Comparison of ENCODE assay signal across 1 cellular context in the genomic region with DNA sequence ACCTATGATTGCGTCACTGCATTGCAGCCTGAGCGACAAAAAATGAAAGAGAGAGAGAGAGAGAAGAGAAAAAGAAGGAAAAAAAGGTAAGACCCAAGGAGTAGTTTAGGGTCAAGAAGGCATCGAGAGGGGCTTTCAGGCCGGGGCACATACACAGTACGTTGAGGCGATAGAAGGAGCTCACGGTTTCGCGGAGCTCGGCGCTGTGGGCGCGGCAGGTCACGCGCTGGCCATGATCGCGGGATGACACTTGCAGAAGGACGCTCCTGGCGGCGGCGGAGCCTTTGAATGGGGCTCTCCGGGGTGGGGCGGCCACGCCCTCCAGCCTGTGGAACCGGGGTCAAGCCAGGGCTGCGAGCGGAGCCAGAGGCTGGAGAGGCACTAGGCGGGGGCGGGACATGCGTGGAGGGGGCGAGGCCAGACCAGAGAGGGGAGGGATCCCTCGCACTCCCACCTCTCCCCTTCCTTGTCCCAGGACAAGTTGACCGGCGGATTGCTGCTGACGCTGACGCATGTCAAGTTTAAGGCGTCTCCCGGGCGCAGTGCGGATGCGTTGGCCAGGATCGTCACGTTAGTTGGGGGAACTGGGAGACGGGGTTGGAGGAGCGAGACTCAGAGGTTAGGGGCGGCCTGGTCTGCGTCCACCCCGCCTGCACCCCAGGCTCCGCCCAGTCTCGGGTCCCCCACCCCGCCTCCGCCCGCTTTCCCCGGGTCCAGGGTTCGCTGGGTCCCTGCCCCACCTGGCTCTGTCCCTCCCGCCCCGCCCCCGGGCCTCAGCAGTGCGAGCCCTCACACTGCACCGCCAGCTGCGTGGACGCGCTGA.
TF ChIP-seq lines count a peak whose summit lies in the region.

No MANE protein-coding gene starts in this region.

TF ChIP-seq in GM12878, 131 proteins besides CTCF, POLR2A, EP300 and RAD21:
- TF ChIP-seq RBBP5 (conservative IDR thresholded peaks at IDR 0.05): no peak
- no peak for TF ChIP-seq ZNF207 (IDR thresholded peaks at IDR 0.05; ENCODE audit: borderline replicate concordance)
- TF ChIP-seq POLR2AphosphoS2 (IDR thresholded peaks at IDR 0.05; ENCODE audit: low read depth, low read length): no peak
- TF ChIP-seq MYB (IDR thresholded peaks at IDR 0.05; ENCODE audit: borderline replicate concordance, low read depth, low read length): no peak
- no peak for TF ChIP-seq MTA3 (IDR thresholded peaks at IDR 0.05; ENCODE audit: borderline replicate concordance, low read length)
- no peak for TF ChIP-seq ZSCAN29 (IDR thresholded peaks at IDR 0.05)
- no peak for TF ChIP-seq CREM (IDR thresholded peaks at IDR 0.05; ENCODE audit: low read depth)
- TF ChIP-seq CBFB (IDR thresholded peaks at IDR 0.05; ENCODE audit: low read depth): no peak
